Comparison of ENCODE assay signal across 15 cellular contexts in genomic region chr12:78036889-78037288, GRCh38.
"Had no signal": no experiment of that assay in that cellular context is flagged by ENCODE, and none has a peak within 500 bp of the region (broad histone marks: within the 10 kb centered on the region; RNA-seq: fewer than 3 reads in every experiment).

No MANE protein-coding gene starts in this region.

- H3K4me3 ChIP-seq: stomach, thoracic aorta had no signal

- H3K27ac ChIP-seq: parathyroid adenoma, stomach, thoracic aorta had no signal

- H3K36me3 ChIP-seq: stomach, thoracic aorta, uterus had no signal

- H3K4me1 ChIP-seq: parathyroid adenoma, stomach had no signal

- H3K27me3 ChIP-seq: stomach, uterus had no signal

- DNase-seq: activated B cell treated with CpG ODN at 0.5 μM for 24 hours; activated CD4-positive, alpha-beta T cell treated with anti-CD3 and anti-CD28 coated beads, Interleukin-2, amount 10 ng/mL, durations not matched to agents 24 days and 14 days; activated naive CD4-positive, alpha-beta T cell; activated naive CD8-positive, alpha-beta T cell treated with anti-CD3 and anti-CD28 coated beads, Interleukin-2, amount 50 U/mL, for 24 hours; central memory CD4-positive, alpha-beta T cell; dermis blood vessel endothelial cell; glutamatergic neuron; immature natural killer cell; nephron progenitor cell; stimulated activated CD4-positive, alpha-beta T cell treated with anti-CD3 and anti-CD28 coated beads, Interleukin-4, amount 100 ng/mL, for 24 hours; stomach had no signal

- ATAC-seq: activated naive CD8-positive, alpha-beta T cell treated with anti-CD3 and anti-CD28 coated beads, Interleukin-2, amount 50 U/mL, for 24 hours; esophagus mucosa had no signal

- H3K9me3 ChIP-seq: stomach, thoracic aorta, uterus had no signal
